Comparison of ENCODE assay signal across 23 cellular contexts in genomic region chr14:102541771-102542170, GRCh38.
"Had no signal": no experiment of that assay in that cellular context is flagged by ENCODE, and none has a peak within 500 bp of the region (broad histone marks: within the 10 kb centered on the region; RNA-seq: fewer than 3 reads in every experiment).

No MANE protein-coding gene starts in this region.

- H3K27ac ChIP-seq: gastroesophageal sphincter, heart right ventricle, lower lobe of right lung, thyroid gland had no signal

- H3K4me3 Mint-ChIP-seq: nephron progenitor cell; T-helper 1 cell treated with Interleukin-12 subunit alpha and Interleukin-12 subunit beta and Interleukin-4 antibody, amounts not matched to agents 30 μg/mL and 1 μg/mL, for 36 hours had no signal

- H3K9me3 Mint-ChIP-seq: nephron progenitor cell; T-helper 1 cell treated with Interleukin-12 subunit alpha and Interleukin-12 subunit beta and Interleukin-4 antibody, amounts not matched to agents 30 μg/mL and 1 μg/mL, for 36 hours had no signal

- H3K9me3 ChIP-seq: gastroesophageal sphincter, heart right ventricle, lower lobe of right lung, thyroid gland had no signal

- H3K4me3 ChIP-seq: gastroesophageal sphincter, heart right ventricle, lower lobe of right lung, thyroid gland had no signal

- H3K27ac Mint-ChIP-seq: nephron progenitor cell; T-helper 1 cell treated with Interleukin-12 subunit alpha and Interleukin-12 subunit beta and Interleukin-4 antibody, amounts not matched to agents 30 μg/mL and 1 μg/mL, for 36 hours had no signal

- H3K36me3 ChIP-seq: gastroesophageal sphincter, heart right ventricle, lower lobe of right lung, thyroid gland had no signal

- ATAC-seq: gastroesophageal sphincter, heart right ventricle, left cardiac atrium, lower lobe of right lung had no signal

- DNase-seq: activated CD4-positive, alpha-beta T cell treated with anti-CD3 and anti-CD28 coated beads, Interleukin-2, amount 50 U/mL, for 1 hour; activated CD4-positive, CD25-positive, alpha-beta regulatory T cell treated with anti-CD3 and anti-CD28 coated beads, Interleukin-2, amount 50 U/mL, for 72 hours; activated CD8-positive, alpha-beta memory T cell treated with anti-CD3 and anti-CD28 coated beads for 24 hours; activated CD8-positive, alpha-beta memory T cell treated with anti-CD3 and anti-CD28 coated beads, Interleukin-2, amount 50 U/mL, for 48 hours; activated effector memory CD4-positive, alpha-beta T cell treated with anti-CD3 and anti-CD28 coated beads, Interleukin-2, amount 50 U/mL, for 16 hours; activated naive CD4-positive, alpha-beta T cell treated with anti-CD3 and anti-CD28 coated beads, Interleukin-2, amount 50 U/mL, for 16 hours; activated T-cell treated with anti-CD3 and anti-CD28 coated beads, Interleukin-2, amount 50 U/mL, for 48 hours; aorta; cerebellar nuclear complex; cortex of kidney; heart right ventricle; left cardiac atrium; lower lobe of right lung; nephron progenitor cell; occipital lobe; retina; stimulated activated CD4-positive, alpha-beta T cell treated with anti-CD3 and anti-CD28 coated beads, Interleukin-12 subunit alpha, Interleukin-12 subunit beta, amount 100 ng/mL, for 4 hours; stimulated activated CD4-positive, alpha-beta T cell treated with anti-CD3 and anti-CD28 coated beads, Interleukin-1b, Interleukin-23, amount 100 ng/mL, for 48 hours; stimulated activated CD8-positive, alpha-beta memory T cell treated with anti-CD3 and anti-CD28 coated beads, Interleukin-4, amount 100 ng/mL, for 48 hours; stimulated activated naive CD4-positive, alpha-beta T cell; thyroid gland had no signal
